In the genomic region with DNA sequence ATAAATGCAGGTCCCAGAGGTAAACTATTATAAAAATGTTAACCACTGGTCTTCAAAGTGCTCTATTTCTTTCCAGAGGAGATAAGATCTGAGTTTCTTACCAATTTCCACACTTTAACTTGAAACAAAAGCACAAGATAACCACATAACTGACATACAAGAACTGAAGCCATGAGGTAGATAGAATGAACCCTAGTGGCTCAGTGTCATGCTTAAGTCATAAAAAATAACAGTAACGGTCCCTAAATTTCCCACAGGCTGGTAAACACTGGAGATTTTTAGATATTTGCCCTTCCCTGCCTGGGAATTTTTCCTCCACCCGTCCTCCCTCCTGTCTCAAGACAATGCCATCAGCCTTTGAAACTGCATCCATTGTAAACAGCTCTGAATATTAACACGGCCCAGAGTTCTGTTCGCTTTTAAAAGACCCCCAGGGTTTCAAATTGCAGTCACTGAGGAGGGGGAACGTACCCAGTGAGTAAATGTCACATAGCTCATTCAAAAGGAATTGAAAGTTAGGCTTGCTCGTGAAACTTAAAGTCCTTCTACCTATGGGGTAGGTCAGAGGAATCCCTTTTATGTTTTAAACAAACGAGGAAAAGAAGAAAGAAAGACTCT, we compare ENCODE assay signal across 11 cellular contexts. TPM values are rescaled to one million over a fixed set of nuclear protein-coding genes. Genes with fewer than 3 reads are reported as not detected.
DNase-seq lines count a peak whose midpoint lies in the region; ATAC-seq lines count a peak whose summit lies in the region.
"Had no signal": no experiment of that assay in that cellular context is flagged by ENCODE, and none has a peak within 500 bp of the region (broad histone marks: within the 10 kb centered on the region; RNA-seq: fewer than 3 reads in every experiment).

No MANE protein-coding gene starts in this region.

- ATAC-seq in activated T-cell treated with anti-CD3 and anti-CD28 coated beads, Interleukin-2, amount 50 U/mL, for 4 hours: peak in 1 of 2 donors; percentile 38
- peak; percentile 28 for ATAC-seq in activated CD8-positive, alpha-beta T cell treated with anti-CD3 and anti-CD28 coated beads, Interleukin-2, amount 10 ng/mL, durations not matched to agents 7 days and 5 days
- no peak for ATAC-seq in HG03196 (IDR thresholded peaks at IDR 0.05; ENCODE audit: unreplicated experiment)
- ATAC-seq in GM21529 (IDR thresholded peaks at IDR 0.05; ENCODE audit: unreplicated experiment): no peak

- H3K27me3 Mint-ChIP-seq in activated T-cell treated with anti-CD3 and anti-CD28 coated beads, Interleukin-2, amount 50 U/mL, for 4 hours (ENCODE audit: low read depth): no peaks in the 10 kb centered on the region
- H3K27me3 Mint-ChIP-seq in activated CD8-positive, alpha-beta T cell treated with anti-CD3 and anti-CD28 coated beads, Interleukin-2, amount 10 ng/mL, durations not matched to agents 7 days and 5 days (ENCODE audit: low read depth): peaks cover 8% of the 10 kb centered on the region

- no peak for DNase-seq in activated T-cell treated with anti-CD3 and anti-CD28 coated beads, Interleukin-2, amount 50 U/mL, for 4 hours
- DNase-seq in activated T-cell treated with anti-CD3 and anti-CD28 coated beads for 4 hours (no peak), NCI-H1694 (lab: John Stamatoyannopoulos, UW) (no peak)
- no peak for DNase-seq in activated CD8-positive, alpha-beta T cell treated with anti-CD3 and anti-CD28 coated beads, Interleukin-2, amount 10 ng/mL, durations not matched to agents 7 days and 5 days
- DNase-seq: GDM1, NCI-H2029, PC-9 had no signal

- H3K4me3 ChIP-seq in iPS-15b (ENCODE audit: low read depth, low read length): peak overlapping the region; percentile 45
- H3K4me3 ChIP-seq in subcutaneous abdominal adipose tissue (ENCODE audit: low read depth in 1 of 5, low read length in 5 of 5): no peak overlapping the region
- H3K4me3 ChIP-seq: PC-9 had no signal

- H3K36me3 Mint-ChIP-seq in activated T-cell treated with anti-CD3 and anti-CD28 coated beads, Interleukin-2, amount 50 U/mL, for 4 hours (ENCODE audit: insufficient read depth): peaks cover 7% of the 10 kb centered on the region
- no peaks in the 10 kb centered on the region for H3K36me3 Mint-ChIP-seq in activated CD8-positive, alpha-beta T cell treated with anti-CD3 and anti-CD28 coated beads, Interleukin-2, amount 10 ng/mL, durations not matched to agents 7 days and 5 days (ENCODE audit: low read depth)

- H3K9me3 ChIP-seq in iPS-15b (ENCODE audit: control insufficient read depth, insufficient read depth, low read length) (no peaks in the 10 kb centered on the region), subcutaneous abdominal adipose tissue (ENCODE audit: control insufficient read depth in 5 of 5, low read length in 5 of 5) (no peaks in the 10 kb centered on the region)

- H3K9ac ChIP-seq in iPS-15b (ENCODE audit: low read depth, low read length) (no peak overlapping the region), subcutaneous abdominal adipose tissue (ENCODE audit: low read length in 5 of 5) (no peak overlapping the region)

- peak overlapping the region; percentile 37 for H3K27ac Mint-ChIP-seq in activated CD8-positive, alpha-beta T cell treated with anti-CD3 and anti-CD28 coated beads, Interleukin-2, amount 10 ng/mL, durations not matched to agents 7 days and 5 days

- peaks cover 91% of the 10 kb centered on the region for H3K4me1 Mint-ChIP-seq in activated T-cell treated with anti-CD3 and anti-CD28 coated beads, Interleukin-2, amount 50 U/mL, for 4 hours (ENCODE audit: low read depth)
- H3K4me1 Mint-ChIP-seq in activated CD8-positive, alpha-beta T cell treated with anti-CD3 and anti-CD28 coated beads, Interleukin-2, amount 10 ng/mL, durations not matched to agents 7 days and 5 days (ENCODE audit: low read depth): peaks cover 88% of the 10 kb centered on the region

- H3K4me3 Mint-ChIP-seq in activated T-cell treated with anti-CD3 and anti-CD28 coated beads, Interleukin-2, amount 50 U/mL, for 4 hours: peak overlapping the region; percentile 27
- peak overlapping the region; percentile 27 for H3K4me3 Mint-ChIP-seq in activated CD8-positive, alpha-beta T cell treated with anti-CD3 and anti-CD28 coated beads, Interleukin-2, amount 10 ng/mL, durations not matched to agents 7 days and 5 days

- peak overlapping the region; percentile 86 for H3K27ac ChIP-seq in subcutaneous abdominal adipose tissue (ENCODE audit: low read depth, low read length)
- H3K27ac ChIP-seq: PC-9 had no signal

- H3K36me3 ChIP-seq in iPS-15b (ENCODE audit: control insufficient read depth, insufficient read depth, low read length): no peaks in the 10 kb centered on the region
- no peaks in the 10 kb centered on the region for H3K36me3 ChIP-seq in subcutaneous abdominal adipose tissue (ENCODE audit: control insufficient read depth in 5 of 5, insufficient read depth in 5 of 5, low read length in 5 of 5)

- no peaks in the 10 kb centered on the region for H3K9me3 Mint-ChIP-seq in activated T-cell treated with anti-CD3 and anti-CD28 coated beads, Interleukin-2, amount 50 U/mL, for 4 hours
- H3K9me3 Mint-ChIP-seq in activated CD8-positive, alpha-beta T cell treated with anti-CD3 and anti-CD28 coated beads, Interleukin-2, amount 10 ng/mL, durations not matched to agents 7 days and 5 days (ENCODE audit: insufficient read depth): no peaks in the 10 kb centered on the region

- H3K27me3 ChIP-seq in iPS-15b (ENCODE audit: control insufficient read depth, insufficient read depth, low read length) (no peaks in the 10 kb centered on the region), subcutaneous abdominal adipose tissue (ENCODE audit: control insufficient read depth in 5 of 5, insufficient read depth in 4 of 5, low read length in 5 of 5) (no peaks in the 10 kb centered on the region)

- CTCF ChIA-PET in activated CD8-positive, alpha-beta T cell treated with anti-CD3 and anti-CD28 coated beads, Interleukin-2, amount 10 ng/mL, durations not matched to agents 7 days and 5 days (lab: Charles Lee): interaction anchor here (1.1 to 5.8 kb wide), 4 partner anchors 13 to 117 kb away, joined by 4 to 47 read pairs (median 6); no protein-coding TSS in a partner anchor

- POLR2A ChIA-PET in activated CD8-positive, alpha-beta T cell treated with anti-CD3 and anti-CD28 coated beads, Interleukin-2, amount 10 ng/mL, durations not matched to agents 7 days and 5 days (lab: Charles Lee): no interaction called here

- H3K4me1 ChIP-seq in iPS-15b (ENCODE audit: control insufficient read depth, insufficient read depth, low read length) (peaks cover 74% of the 10 kb centered on the region), subcutaneous abdominal adipose tissue (ENCODE audit: control insufficient read depth in 5 of 5, insufficient read depth in 5 of 5, low read length in 5 of 5) (peaks cover 7 to 69% (median 51%) of the 10 kb centered on the region in 5 donors)

RNA-seq across cellular contexts. Expression of gene LRIG1, which starts 5.7 kb away (rescaled TPM):
- 10 to 100 TPM; 42.0 to 63.0 (median 43.9) TPM for total RNA-seq in activated T-cell treated with anti-CD3 and anti-CD28 coated beads, Interleukin-2, amount 50 U/mL, for 4 hours
- total RNA-seq in activated CD8-positive, alpha-beta T cell treated with anti-CD3 and anti-CD28 coated beads, Interleukin-2, amount 10 ng/mL, durations not matched to agents 7 days and 5 days: 10 to 100 TPM; 14.7 to 17.1 TPM
- total RNA-seq: PC-9 had no signal
